ENCODE assay signal across 9 cellular contexts in the genomic region with DNA sequence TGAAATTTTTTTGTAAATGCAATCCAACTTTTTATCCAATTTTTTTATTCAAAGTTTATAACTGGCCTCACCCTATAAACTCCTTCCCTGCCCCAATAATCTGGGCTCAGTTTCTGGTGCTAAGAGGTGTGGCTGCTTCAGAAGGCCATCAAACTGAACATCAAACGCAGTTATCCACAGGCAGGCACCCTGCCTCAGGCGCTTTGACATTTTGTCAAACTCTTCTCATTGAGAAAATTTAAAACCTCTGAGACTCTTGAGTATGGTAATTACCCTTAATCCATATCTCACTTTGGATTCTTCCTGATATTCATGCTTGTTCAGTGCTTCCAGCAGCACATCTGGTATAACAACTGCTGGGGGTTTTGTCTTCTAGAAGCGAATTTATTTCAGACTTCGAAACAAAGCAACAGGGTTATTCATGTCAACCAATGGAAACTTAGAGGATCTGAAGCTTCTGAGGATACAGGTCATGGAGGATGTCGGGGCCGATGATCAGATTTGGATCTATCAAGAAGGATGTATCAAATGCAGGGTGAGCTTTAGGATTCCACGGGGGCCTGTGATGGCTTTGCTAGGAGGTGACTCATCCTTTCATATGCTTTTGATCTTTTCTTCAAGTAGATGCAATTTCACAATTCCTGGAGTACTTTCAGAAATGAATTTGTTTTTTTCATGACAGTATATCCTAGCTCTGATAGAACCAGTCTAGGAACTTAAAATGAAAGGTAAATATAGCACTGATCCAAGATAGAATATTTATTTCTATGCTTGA.
A peak's percentile ranks its signal among the peaks of the same experiment; 100 is the strongest.
DNase-seq lines count a peak whose midpoint lies in the region; ATAC-seq, FAIRE-seq and TF ChIP-seq lines count a peak whose summit lies in the region.
"Had no signal": no experiment of that assay in that cellular context is flagged by ENCODE, and none has a peak within 500 bp of the region (broad histone marks: within the 10 kb centered on the region; RNA-seq: fewer than 3 reads in every experiment).

No MANE protein-coding gene starts in this region.

- H3K9me3 Mint-ChIP-seq in stimulated activated naive B cell treated with anti-CD40 and anti-IgM and Interleukin-4, amounts not matched to agents 10 μg/mL and 1 μg/mL and 100 μg/mL, for 72 hours: no peaks in the 10 kb centered on the region
- H3K9me3 Mint-ChIP-seq: nephron had no signal

- H3K27me3 ChIP-seq in GM23248 (replicated peaks; ENCODE audit: insufficient read depth): no peaks in the 10 kb centered on the region

- no peaks in the 10 kb centered on the region for H3K79me2 ChIP-seq in GM23248 (ENCODE audit: insufficient read depth)

- ATAC-seq in stimulated activated naive B cell treated with anti-CD40 and anti-IgM and Interleukin-4, amounts not matched to agents 10 μg/mL and 1 μg/mL and 100 μg/mL, for 72 hours (replicated peaks): no peak
- ATAC-seq in GM21515 (IDR thresholded peaks at IDR 0.05; ENCODE audit: unreplicated experiment): no peak
- ATAC-seq: GM12878 had no signal

- H3K27me3 Mint-ChIP-seq in stimulated activated naive B cell treated with anti-CD40 and anti-IgM and Interleukin-4, amounts not matched to agents 10 μg/mL and 1 μg/mL and 100 μg/mL, for 72 hours: no peaks in the 10 kb centered on the region

- FAIRE-seq in RCC 7860 (lab: Jason Lieb, UNC): no peak
- FAIRE-seq: GM12878 had no signal

- peak overlapping the region; percentile 17; the same call in 1 of the 2 replicates for H2AFZ ChIP-seq in GM23248

- in situ Hi-C loops in GM23248 (cut with MboI): loop anchor here (10.0 kb wide), 1 partner anchor 424 kb away; no protein-coding TSS in a partner anchor

- no peak overlapping the region for H3K9ac ChIP-seq in GM23248

- peak overlapping the region; percentile 42 for H3K27ac Mint-ChIP-seq in stimulated activated naive B cell treated with anti-CD40 and anti-IgM and Interleukin-4, amounts not matched to agents 10 μg/mL and 1 μg/mL and 100 μg/mL, for 72 hours
- H3K27ac Mint-ChIP-seq: nephron had no signal

- peaks cover 22% of the 10 kb centered on the region for H3K4me1 ChIP-seq in GM23248 (ENCODE audit: insufficient read depth)

- H3K27ac ChIP-seq in GM23248: 0 out of 2 replicates have a peak overlapping the region, but pooled peaks have one; percentile 13

- H3K4me1 Mint-ChIP-seq in stimulated activated naive B cell treated with anti-CD40 and anti-IgM and Interleukin-4, amounts not matched to agents 10 μg/mL and 1 μg/mL and 100 μg/mL, for 72 hours: peaks cover 1 to 4% of the 10 kb centered on the region in 2 donors
- H3K4me1 Mint-ChIP-seq: nephron had no signal

- WGBS in GM23248 (ENCODE audit: low coverage in 1 of 2, low lambda C conversion rate in 2 of 2, missing lambda C conversion rate in 2 of 2), 2 experiments: 36 to 46% methylated on average over 7 of the region's 7 CpGs

- DNase-seq in GM23248: peak; percentile 90
- DNase-seq in RPMI7951 (ENCODE audit: low read depth): peak; percentile 73
- peak; percentile 75 for DNase-seq in epithelial cell of esophagus (ENCODE audit: low read depth)
- no peak for DNase-seq in stimulated activated naive B cell treated with anti-CD40 and anti-IgM and Interleukin-4, amounts not matched to agents 10 μg/mL and 1 μg/mL and 100 μg/mL, for 72 hours
- no peak for DNase-seq in NCI-H128 (lab: John Stamatoyannopoulos, UW; ENCODE audit: unreplicated experiment)
- DNase-seq in RCC 7860 (ENCODE audit: low spot score): no peak

- H3K36me3 ChIP-seq in GM23248 (ENCODE audit: low read depth): no peaks in the 10 kb centered on the region

- no peaks in the 10 kb centered on the region for H3K9me3 ChIP-seq in GM23248 (ENCODE audit: low read depth)

- peak overlapping the region; percentile 54 for H3K4me2 ChIP-seq in GM23248 (ENCODE audit: unreplicated experiment)

- no peak overlapping the region for H3K4me3 Mint-ChIP-seq in stimulated activated naive B cell treated with anti-CD40 and anti-IgM and Interleukin-4, amounts not matched to agents 10 μg/mL and 1 μg/mL and 100 μg/mL, for 72 hours
- H3K4me3 Mint-ChIP-seq: nephron had no signal

- H3K4me3 ChIP-seq in GM23248 (no peak overlapping the region), epithelial cell of esophagus (ENCODE audit: low read length) (no peak overlapping the region)
- H3K4me3 ChIP-seq: GM12878 had no signal

- no peaks in the 10 kb centered on the region for H4K20me1 ChIP-seq in GM23248 (ENCODE audit: insufficient read depth)

- peaks cover 3 to 6% of the 10 kb centered on the region in 2 donors for H3K36me3 Mint-ChIP-seq in stimulated activated naive B cell treated with anti-CD40 and anti-IgM and Interleukin-4, amounts not matched to agents 10 μg/mL and 1 μg/mL and 100 μg/mL, for 72 hours

- no peak for TF ChIP-seq CTCF in epithelial cell of esophagus (IDR thresholded peaks at IDR 0.05; ENCODE audit: insufficient read depth, low read depth, low read length, missing control alignments)

- peaks cover 21% of the 10 kb centered on the region for H3F3A ChIP-seq in GM23248 (ENCODE audit: insufficient read depth)

- no peaks in the 10 kb centered on the region for H3K9me2 ChIP-seq in GM23248 (ENCODE audit: insufficient read depth)

Comparison
In these comparisons a context has a peak if more than half of its experiments do, and no peak if none do; other contexts are left out.
1. DNase-seq: peak in GM23248 (single experiment), RPMI7951 (single experiment) and epithelial cell of esophagus (single experiment); none in stimulated activated naive B cell treated with anti-CD40 and anti-IgM and Interleukin-4, amounts not matched to agents 10 μg/mL and 1 μg/mL and 100 μg/mL, for 72 hours (single experiment), NCI-H128 (single experiment) and RCC 7860 (single experiment).